ENCODE assay signal across 22 cellular contexts in the genomic region with DNA sequence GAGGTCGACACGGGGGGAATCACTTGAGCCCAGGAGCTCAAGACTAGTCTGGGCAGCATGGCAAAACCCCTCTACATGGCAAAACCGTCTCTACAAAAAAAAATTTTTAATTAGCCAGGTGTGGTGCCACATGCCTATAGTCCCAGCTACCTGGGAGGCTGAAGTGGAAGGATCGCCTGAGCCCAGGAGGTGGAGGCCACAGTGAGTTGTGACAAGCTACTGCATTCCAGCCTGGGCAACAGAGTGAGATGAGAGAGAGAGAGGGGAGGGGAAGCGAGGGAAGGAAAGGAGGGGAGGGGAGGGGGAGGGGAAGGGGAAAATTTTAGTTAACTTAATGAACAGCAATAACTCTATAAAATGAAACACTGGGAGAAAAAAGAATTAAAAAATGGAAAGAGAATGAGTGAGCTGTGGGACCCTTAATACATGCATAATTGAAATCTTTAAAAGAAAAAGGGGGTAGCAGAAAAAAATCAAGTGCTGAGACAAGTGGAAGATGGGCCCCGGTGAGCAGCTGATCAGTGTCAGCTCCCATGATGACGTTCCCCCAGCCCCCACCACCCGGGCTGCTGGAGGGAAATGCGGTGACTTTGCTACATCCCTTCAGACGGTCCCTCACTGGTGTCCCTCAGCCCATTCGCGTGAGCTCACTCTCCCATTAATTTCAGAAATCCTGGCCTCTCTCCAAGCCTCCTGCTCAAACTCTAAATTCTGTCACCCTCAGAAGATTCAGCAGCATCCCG. TPM values are rescaled to one million over a fixed set of nuclear protein-coding genes. Genes with fewer than 3 reads are reported as not detected.
DNase-seq lines count a peak whose midpoint lies in the region; ATAC-seq, FAIRE-seq and TF ChIP-seq lines count a peak whose summit lies in the region.
"Had no signal": no experiment of that assay in that cellular context is flagged by ENCODE, and none has a peak within 500 bp of the region (broad histone marks: within the 10 kb centered on the region; RNA-seq: fewer than 3 reads in every experiment).

No MANE protein-coding gene starts in this region.

- ATAC-seq in GM23338 (no peak), HepG2 (no peak), Right ventricle myocardium inferior (no peak)
- ATAC-seq: HCT116 had no signal

- no peak overlapping the region for H3K27ac Mint-ChIP-seq in GM23338

- POLR2A ChIA-PET in HepG2 (lab: Yijun Ruan, JAX), result interaction anchor here (0.6 to 5.2 kb wide), 12 partner anchors 11 to 292 kb away, joined by 3 to 36 read pairs (median 4); a partner anchor contains a TSS

- H3K4me2 ChIP-seq in GM23338, result no peak overlapping the region
- peak overlapping the region; percentile 100 for H3K4me2 ChIP-seq in HepG2 (ENCODE audit: low read depth, low read length)
- H3K4me2 ChIP-seq in osteoblast (ENCODE audit: insufficient read depth, low read length), result no peak overlapping the region

- TF ChIP-seq CTCF in GM23338 (conservative IDR thresholded peaks at IDR 0.05; ENCODE audit: low read depth in 2 of 2) (no peak), HepG2 (CRISPR knock-in tag; IDR thresholded peaks at IDR 0.05) (no peak), osteoblast (IDR thresholded peaks at IDR 0.05; ENCODE audit: extremely low read depth, low read depth, low read length) (no peak)

- no TSS peak for BruUV-seq in HepG2 (replicated peaks; lab: Mats Ljungman, UMichigan)

- 0 out of 3 replicates have a peak, but pooled peaks cover 3% of the 10 kb centered on the region for H3K36me3 Mint-ChIP-seq in GM23338 (ENCODE audit: low read depth)

- 49% methylated on average over 10 of the region's 13 CpGs for WGBS in HepG2 (ENCODE audit: low lambda C conversion rate)

- CTCF ChIA-PET in HepG2 (lab: Yijun Ruan, JAX; ENCODE audit: low intra/inter-chr PET ratio, low total read pairs), result interaction anchor here (0.9 kb wide), 1 partner anchor 24 kb away, joined by 5 read pairs; no protein-coding TSS in a partner anchor

- peak overlapping the region; percentile 97; the same call in 1 of the 2 replicates for H3K9ac ChIP-seq in HepG2 (ENCODE audit: insufficient read depth, low read depth, low read length)

- H3F3A ChIP-seq in GM23338 (replicated peaks; ENCODE audit: low read depth), result 0 out of 2 replicates have a peak, but pooled peaks cover 7% of the 10 kb centered on the region

- in situ Hi-C loops in HepG2 (cut with HindIII; ENCODE audit: extremely low pct_ligation_motif_present, low pct_unique_long_range_greater_than_20kb), result no loop called here

- H3K36me3 ChIP-seq in GM23338 (ENCODE audit: insufficient read depth) (no peaks in the 10 kb centered on the region), HepG2 (replicated peaks in 1 of 2; ENCODE audit: control insufficient read depth in 1 of 2, insufficient read depth in 2 of 2, low read length in 2 of 2) (peaks cover 9 to 34% of the 10 kb centered on the region in 2 experiments), osteoblast (ENCODE audit: insufficient read depth, low read length) (no peaks in the 10 kb centered on the region)
- H3K36me3 ChIP-seq: MG63 had no signal

- H3K4me3 ChIP-seq in GM23338, result no peak overlapping the region
- H3K4me3 ChIP-seq in HepG2 (replicated peaks in 1 of 3; ENCODE audit: insufficient read depth in 1 of 3, low read depth in 2 of 3, low read length in 3 of 3), result peak overlapping the region; percentile 37 to 99 (median 88); a peak in 5 of 6 replicates
- no peak overlapping the region for H3K4me3 ChIP-seq in osteoblast (ENCODE audit: insufficient read depth, low read length)
- H3K4me3 ChIP-seq: MG63, SK-N-MC had no signal

- H4K20me1 ChIP-seq in GM23338 (replicated peaks; ENCODE audit: insufficient read depth), result no peaks in the 10 kb centered on the region
- peaks cover 14% of the 10 kb centered on the region for H4K20me1 ChIP-seq in HepG2 (ENCODE audit: insufficient read depth, low read length)
- no peaks in the 10 kb centered on the region for H4K20me1 ChIP-seq in osteoblast (ENCODE audit: insufficient read depth, low read length)

- TF ChIP-seq EP300 in HepG2 (IDR thresholded peaks at IDR 0.05; ENCODE audit: low read depth in 2 of 2, low read length in 2 of 2) (no peak), HepG2 (CRISPR knock-in tag; IDR thresholded peaks at IDR 0.05; ENCODE audit: borderline replicate concordance) (no peak)

- no peak for TF ChIP-seq RAD21 in HepG2 (CRISPR knock-in tag; IDR thresholded peaks at IDR 0.05)

- H3K27me3 ChIP-seq in GM23338 (ENCODE audit: insufficient read depth), result no peaks in the 10 kb centered on the region
- H3K27me3 ChIP-seq in HepG2 (ENCODE audit: control insufficient read depth in 1 of 2, insufficient read depth in 2 of 2, low read length in 2 of 2), result peaks cover 0 to 5% of the 10 kb centered on the region in 2 experiments; a peak in 1 of 5 replicates
- no peaks in the 10 kb centered on the region for H3K27me3 ChIP-seq in osteoblast (ENCODE audit: insufficient read depth, low read length)
- H3K27me3 ChIP-seq: MG63 had no signal

- no peaks in the 10 kb centered on the region for H3K79me2 ChIP-seq in GM23338 (replicated peaks; ENCODE audit: insufficient read depth)
- peaks cover 64% of the 10 kb centered on the region for H3K79me2 ChIP-seq in HepG2 (ENCODE audit: insufficient read depth, low read length)
- no peaks in the 10 kb centered on the region for H3K79me2 ChIP-seq in osteoblast (ENCODE audit: insufficient read depth, low read length)

- H3K9me3 ChIP-seq in HepG2 (ENCODE audit: low read length), result no peaks in the 10 kb centered on the region
- no peaks in the 10 kb centered on the region for H3K9me3 ChIP-seq in osteoblast (ENCODE audit: low read depth, low read length)
- H3K9me3 ChIP-seq: MG63 had no signal

- FAIRE-seq in HepG2 (lab: Jason Lieb, UNC), result no peak
- FAIRE-seq: A204.1, D721Med had no signal

- no peak for TF ChIP-seq POLR2A in HepG2 (IDR thresholded peaks at IDR 0.05; ENCODE audit: insufficient read depth in 1 of 2, low read depth in 2 of 2, low read length in 2 of 2)

- no peaks in the 10 kb centered on the region for H3K9me2 ChIP-seq in GM23338 (ENCODE audit: insufficient read depth)

- H3K27me3 Mint-ChIP-seq in GM23338 (ENCODE audit: insufficient read depth, low read depth, poor library complexity), result peaks cover 12% of the 10 kb centered on the region

- no peak overlapping the region; the same call in 2 of the 3 replicates for H3K4me3 Mint-ChIP-seq in GM23338

- H2AFZ ChIP-seq in GM23338 (no peak overlapping the region), HepG2 (ENCODE audit: low read length) (no peak overlapping the region), osteoblast (ENCODE audit: low read length) (no peak overlapping the region)

- H3K27ac ChIP-seq in GM23338 (ENCODE audit: low read depth) (no peak overlapping the region), HepG2 (ENCODE audit: extremely low read length, insufficient read depth, low read length) (peak overlapping the region; percentile 98), osteoblast (ENCODE audit: low read depth, low read length) (no peak overlapping the region)
- H3K27ac ChIP-seq: SK-N-MC had no signal

- peaks cover 8% of the 10 kb centered on the region for H3K9me3 Mint-ChIP-seq in GM23338

- H3K4me1 Mint-ChIP-seq in GM23338, result peaks cover 14% of the 10 kb centered on the region

- H3K4me1 ChIP-seq in GM23338 (ENCODE audit: insufficient read depth), result no peaks in the 10 kb centered on the region; the same call in 1 of the 2 replicates
- H3K4me1 ChIP-seq in HepG2 (ENCODE audit: insufficient read depth, low read length), result peaks cover 71% of the 10 kb centered on the region
- no peaks in the 10 kb centered on the region for H3K4me1 ChIP-seq in osteoblast (ENCODE audit: insufficient read depth, low read length)

- DNase-seq in NCI-H2171 treated with DMSO at 0.1 percent for 48 hours (lab: John Stamatoyannopoulos, UW) (peak; percentile 6), NCI-H2171 (lab: John Stamatoyannopoulos, UW) (no peak), GM23338 (ENCODE audit: low spot score) (peak; percentile 42), HepG2 (ENCODE audit: low spot score) (peak; percentile 23), osteoblast (ENCODE audit: insufficient read length, low spot score, missing footprints) (peak; percentile 75), activated T-cell treated with anti-CD3 and anti-CD28 coated beads for 4 hours (no peak), DMS79 (lab: John Stamatoyannopoulos, UW) (no peak), Right ventricle myocardium inferior (ENCODE audit: missing footprints) (no peak)
- DNase-seq: GDM1, Kasumi-1, MG63, NCI-H1105 treated with DMSO at 0.1 percent for 48 hours, NCI-H1694 treated with DMSO at 0.1 percent for 48 hours, NCI-H526 treated with DMSO at 0.1 percent for 48 hours, OCI-M1, SHP77 had no signal

- intact Hi-C loops in HepG2 (cut with micrococcal nuclease; ENCODE audit: unreplicated experiment) (no loop called here), Right ventricle myocardium inferior (cut with DNase I) (no loop called here)

RNA-seq across cellular contexts. Expression of a gene that starts 2.7 kb away (rescaled TPM):
- total RNA-seq in GM23338 (2014; rRNA removed; shearing (Covaris generic)), result 0.97 TPM in 1 of 2 replicates, not detected in the other
- polyA plus RNA-seq in GM23338 (2016; fragmentation: Nextera tagmentation; extraction: Ambion mirVana), result not detected in 2 replicates
- 142 and 320 TPM in 2 replicates for total RNA-seq in HepG2 (2016; rRNA removed; fragmentation: Illumina TruSeq; extraction: Trizol)
- total RNA-seq in HepG2 (2016; cell fraction: cytosol; rRNA removed; fragmentation: Illumina TruSeq; extraction: Trizol; ENCODE audit: low read depth), result 153 and 157 TPM in 2 replicates
- 137 and 326 TPM in 2 replicates for total RNA-seq in HepG2 (2016; cell fraction: insoluble cytoplasmic fraction; rRNA removed; fragmentation: Illumina TruSeq; extraction: Trizol)
- total RNA-seq in HepG2 (2016; cell fraction: membrane; rRNA removed; fragmentation: Illumina TruSeq; extraction: Trizol), result 154 and 165 TPM in 2 replicates
- total RNA-seq in HepG2 (2016; cell fraction: nucleus; rRNA removed; fragmentation: Illumina TruSeq; extraction: Trizol), result 251 and 289 TPM in 2 replicates
- 754 and 762 TPM in 2 replicates for polyA plus RNA-seq in HepG2 (2011; rRNA removed)
- polyA plus RNA-seq in HepG2 (2011; cell fraction: cytosol; rRNA removed), result 620 and 780 TPM in 2 replicates
- polyA plus RNA-seq in HepG2 (2011; cell fraction: nucleus; rRNA removed), result 692 and 800 TPM in 2 replicates
- polyA plus RNA-seq in HepG2 (2012), result 341 and 394 TPM in 2 replicates
- 194 and 207 TPM in 2 replicates for polyA plus RNA-seq in HepG2 (2016; cell fraction: cytosol; fragmentation: Illumina TruSeq; extraction: Trizol; ENCODE audit: low read depth)
- polyA plus RNA-seq in HepG2 (2016; cell fraction: insoluble cytoplasmic fraction; fragmentation: Illumina TruSeq; extraction: Trizol; ENCODE audit: low read depth), result 170 and 186 TPM in 2 replicates
- 175 and 177 TPM in 2 replicates for polyA plus RNA-seq in HepG2 (2016; cell fraction: membrane; fragmentation: Illumina TruSeq; extraction: Trizol; ENCODE audit: low read depth)
- polyA plus RNA-seq in HepG2 (2016; cell fraction: nucleus; fragmentation: Illumina TruSeq; extraction: Trizol; ENCODE audit: insufficient read depth, low read depth), result 623 and 667 TPM in 2 replicates
- 371 TPM in 1 of 2 replicates, not detected in the other for polyA minus RNA-seq in HepG2 (2011; rRNA and poly(A)+ RNA removed; ENCODE audit: low replicate concordance)
- 131 TPM in 2 replicates for polyA minus RNA-seq in HepG2 (2011; cell fraction: cytosol; rRNA and poly(A)+ RNA removed)
- polyA minus RNA-seq in HepG2 (2011; cell fraction: nucleus; rRNA and poly(A)+ RNA removed), result 102 and 109 TPM in 2 replicates
- under 0.01 TPM in 1 of 2 replicates, not detected in the other for total RNA-seq in osteoblast
- total RNA-seq in Right ventricle myocardium inferior, result 0.46 TPM
- total RNA-seq: Daoy had no signal
- polyA plus RNA-seq: BJ had no signal

RNA-seq across cellular contexts. Expression of a gene that starts 31.9 kb away (rescaled TPM):
- total RNA-seq in GM23338 (2014; rRNA removed; shearing (Covaris generic)), result not detected in 2 replicates
- polyA plus RNA-seq in GM23338 (2016; fragmentation: Nextera tagmentation; extraction: Ambion mirVana) (not detected in 2 replicates), HepG2 (2011; rRNA removed) (0.33 and 0.65 TPM in 2 replicates)
- total RNA-seq in HepG2 (2016; rRNA removed; fragmentation: Illumina TruSeq; extraction: Trizol) (not detected in 2 replicates), osteoblast (not detected in 2 replicates), Right ventricle myocardium inferior (5.4 TPM)
- not detected in 2 replicates for total RNA-seq in HepG2 (2016; cell fraction: cytosol; rRNA removed; fragmentation: Illumina TruSeq; extraction: Trizol; ENCODE audit: low read depth)
- 0.06 TPM in 1 of 2 replicates, not detected in the other for total RNA-seq in HepG2 (2016; cell fraction: insoluble cytoplasmic fraction; rRNA removed; fragmentation: Illumina TruSeq; extraction: Trizol)
- total RNA-seq in HepG2 (2016; cell fraction: membrane; rRNA removed; fragmentation: Illumina TruSeq; extraction: Trizol), result not detected in 2 replicates
- 0.19 TPM in 1 of 2 replicates, not detected in the other for total RNA-seq in HepG2 (2016; cell fraction: nucleus; rRNA removed; fragmentation: Illumina TruSeq; extraction: Trizol)
- 0.08 and 0.14 TPM in 2 replicates for polyA plus RNA-seq in HepG2 (2011; cell fraction: cytosol; rRNA removed)
- 1.3 and 2.4 TPM in 2 replicates for polyA plus RNA-seq in HepG2 (2011; cell fraction: nucleus; rRNA removed)
- 0.35 and 0.48 TPM in 2 replicates for polyA plus RNA-seq in HepG2 (2012)
- polyA plus RNA-seq in HepG2 (2016; cell fraction: cytosol; fragmentation: Illumina TruSeq; extraction: Trizol; ENCODE audit: low read depth), result not detected in 2 replicates
- not detected in 2 replicates for polyA plus RNA-seq in HepG2 (2016; cell fraction: insoluble cytoplasmic fraction; fragmentation: Illumina TruSeq; extraction: Trizol; ENCODE audit: low read depth)
- not detected in 2 replicates for polyA plus RNA-seq in HepG2 (2016; cell fraction: membrane; fragmentation: Illumina TruSeq; extraction: Trizol; ENCODE audit: low read depth)
- 0.68 and 0.90 TPM in 2 replicates for polyA plus RNA-seq in HepG2 (2016; cell fraction: nucleus; fragmentation: Illumina TruSeq; extraction: Trizol; ENCODE audit: insufficient read depth, low read depth)
- polyA minus RNA-seq in HepG2 (2011; rRNA and poly(A)+ RNA removed; ENCODE audit: low replicate concordance), result 0.18 TPM in 1 of 2 replicates, not detected in the other
- polyA minus RNA-seq in HepG2 (2011; cell fraction: cytosol; rRNA and poly(A)+ RNA removed), result not detected in 2 replicates
- 0.64 and 1.2 TPM in 2 replicates for polyA minus RNA-seq in HepG2 (2011; cell fraction: nucleus; rRNA and poly(A)+ RNA removed)
- total RNA-seq: Daoy had no signal
- polyA plus RNA-seq: BJ had no signal

Comparison
In these comparisons a context has a peak if more than half of its experiments do, and no peak if none do; other contexts are left out.
1. DNase-seq: peak in NCI-H2171 treated with DMSO at 0.1 percent for 48 hours (single experiment), GM23338 (single experiment), HepG2 (single experiment) and osteoblast (single experiment); none in NCI-H2171 (single experiment), activated T-cell treated with anti-CD3 and anti-CD28 coated beads for 4 hours (single experiment), DMS79 (single experiment) and Right ventricle myocardium inferior (single experiment).
2. H3K4me3 ChIP-seq: peak in HepG2 (3 of 3); none in GM23338 (single experiment) and osteoblast (single experiment).
3. RNA of a gene that starts 2.7 kb away (total RNA-seq): 137 to 326 TPM in HepG2; 0.97 TPM in GM23338, 0.46 TPM in Right ventricle myocardium inferior (single experiment) and under 0.01 TPM in osteoblast; every median in the first group is over 10 times any median in the second.